In the genomic region with DNA sequence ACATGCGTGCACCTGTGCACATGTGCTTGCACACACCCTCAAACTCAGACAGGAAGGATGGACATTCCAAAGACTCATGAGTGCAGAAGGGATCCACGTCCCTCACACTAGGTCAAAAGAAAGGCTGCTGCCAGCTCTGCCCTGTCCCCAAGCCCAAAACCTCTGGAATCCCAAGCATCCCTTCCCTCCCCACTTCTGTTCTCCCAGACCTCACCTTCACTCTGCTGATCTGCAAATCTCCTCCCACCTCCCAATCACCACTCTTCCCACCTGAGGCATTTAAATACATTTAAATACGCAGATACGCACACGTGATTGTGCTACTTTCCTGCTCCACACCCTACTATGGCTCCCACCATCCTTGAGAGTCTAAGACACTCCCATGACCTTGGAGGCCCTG, we compare ENCODE assay signal across 22 cellular contexts.
"Had no signal": no experiment of that assay in that cellular context is flagged by ENCODE, and none has a peak within 500 bp of the region (broad histone marks: within the 10 kb centered on the region; RNA-seq: fewer than 3 reads in every experiment).

No MANE protein-coding gene starts in this region.

- H3K27me3 ChIP-seq: ascending aorta, esophagus squamous epithelium, gastroesophageal sphincter, heart right ventricle, pancreas, upper lobe of left lung had no signal

- DNase-seq: activated CD4-positive, CD25-positive, alpha-beta regulatory T cell treated with anti-CD3 and anti-CD28 coated beads, Interleukin-2, amount 50 U/mL, for 72 hours; activated gamma-delta T cell treated with Interleukin-2 at 50 U/mL for 16 hours; activated T-cell treated with anti-CD3 and anti-CD28 coated beads, Interleukin-2, amount 50 U/mL, for 1 hour; effector memory CD4-positive, alpha-beta T cell; esophagus squamous epithelium; heart right ventricle; left ventricle myocardium inferior; pancreas; stimulated activated CD4-positive, alpha-beta T cell treated with anti-CD3 and anti-CD28 coated beads, Interleukin-15, amount 100 ng/mL, for 24 hours; stimulated activated CD4-positive, alpha-beta T cell treated with anti-CD3 and anti-CD28 coated beads, Interleukin-2, amount 100 ng/mL, for 48 hours; stimulated activated CD8-positive, alpha-beta memory T cell treated with anti-CD3 and anti-CD28 coated beads, Interleukin-4, amount 100 ng/mL, for 48 hours; stimulated activated naive CD4-positive, alpha-beta T cell had no signal

- H3K4me1 ChIP-seq: ascending aorta, esophagus squamous epithelium, gastroesophageal sphincter, pancreas, upper lobe of left lung had no signal

- ATAC-seq: activated naive CD4-positive, alpha-beta T cell treated with anti-CD3 and anti-CD28 coated beads, Interleukin-2, amount 50 U/mL, for 72 hours; gastroesophageal sphincter; natural killer cell treated with Interleukin-12 subunit alpha and Interleukin-12 subunit beta and Interleukin-15 and Interleukin-18, amount 100 ng/mL, for 72 hours; pancreas; sciatic nerve; SK-N-SH treated with all-trans-retinoic acid at 6 μM for 48 hours had no signal

- H3K27ac ChIP-seq: ascending aorta, esophagus squamous epithelium, gastroesophageal sphincter, heart right ventricle, left ventricle myocardium inferior, pancreas, thoracic aorta, upper lobe of left lung, VCaP had no signal

- H3K4me2 ChIP-seq: smooth muscle cell had no signal

- H3K36me3 ChIP-seq: ascending aorta, esophagus squamous epithelium, gastroesophageal sphincter, heart right ventricle, left ventricle myocardium inferior, pancreas, thoracic aorta, upper lobe of left lung had no signal

- H3K9me3 ChIP-seq: ascending aorta, esophagus squamous epithelium, gastroesophageal sphincter, heart right ventricle, left ventricle myocardium inferior, pancreas, thoracic aorta, upper lobe of left lung had no signal

- H3K4me3 ChIP-seq: ascending aorta, esophagus squamous epithelium, gastroesophageal sphincter, heart right ventricle, left ventricle myocardium inferior, pancreas, smooth muscle cell, thoracic aorta, upper lobe of left lung had no signal
